Comparison of ENCODE assay signal across 1 cellular context in the genomic region with DNA sequence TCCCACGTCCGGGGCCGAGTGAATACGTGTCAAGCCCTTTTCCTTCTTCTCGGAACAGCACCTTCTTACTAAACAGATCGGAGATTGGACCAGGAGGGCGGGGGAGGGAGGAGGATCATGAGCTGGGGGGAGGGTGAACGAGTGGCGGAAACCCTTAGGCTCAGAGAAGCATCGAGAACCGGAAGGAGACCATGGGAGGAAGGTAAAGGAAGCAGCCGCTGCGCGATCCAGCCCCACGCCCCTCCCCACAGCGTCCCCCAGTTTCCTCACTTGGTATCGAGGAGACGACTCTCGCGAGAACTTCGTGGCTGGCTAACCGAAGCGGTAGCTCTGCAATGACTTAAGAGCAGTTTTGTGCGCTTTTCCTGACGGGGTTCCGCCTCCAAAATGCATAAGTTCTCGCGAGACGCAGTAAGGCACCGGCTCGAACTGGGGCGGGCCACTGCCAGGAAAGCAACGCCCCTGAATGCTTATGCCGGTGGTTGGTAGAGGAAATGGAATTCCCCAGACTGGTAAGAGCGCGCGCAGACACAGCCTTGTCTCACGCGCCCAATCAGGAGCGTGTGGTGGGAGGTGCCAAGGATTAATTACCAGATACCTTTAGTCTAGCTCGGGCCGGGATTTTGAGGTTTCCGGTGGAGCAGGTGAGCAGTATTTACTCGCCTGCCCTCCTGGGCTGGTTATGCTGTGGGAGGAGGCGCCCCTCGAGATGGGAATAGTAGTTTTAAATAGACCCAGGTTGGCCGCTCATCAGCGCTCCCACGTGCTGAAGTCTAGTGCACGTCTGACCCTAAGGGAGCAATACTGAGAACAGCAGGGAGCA.
TF ChIP-seq lines count a peak whose summit lies in the region.

No MANE protein-coding gene starts in this region.

TF ChIP-seq in HEK293, 187 proteins besides CTCF, POLR2A, EP300 and RAD21 (continued from another document and continues in another):
- no peak; the same call in none of the 2 replicates for TF ChIP-seq EGR2 (tag by site-specific recombination; IDR thresholded peaks at IDR 0.05; ENCODE audit: low read depth)
- TF ChIP-seq ZNF830 (tag by site-specific recombination; IDR thresholded peaks at IDR 0.05; ENCODE audit: low read depth) = no peak
- no peak for TF ChIP-seq ZNF585B (tag by site-specific recombination; IDR thresholded peaks at IDR 0.05)
- TF ChIP-seq, protein P1, sequence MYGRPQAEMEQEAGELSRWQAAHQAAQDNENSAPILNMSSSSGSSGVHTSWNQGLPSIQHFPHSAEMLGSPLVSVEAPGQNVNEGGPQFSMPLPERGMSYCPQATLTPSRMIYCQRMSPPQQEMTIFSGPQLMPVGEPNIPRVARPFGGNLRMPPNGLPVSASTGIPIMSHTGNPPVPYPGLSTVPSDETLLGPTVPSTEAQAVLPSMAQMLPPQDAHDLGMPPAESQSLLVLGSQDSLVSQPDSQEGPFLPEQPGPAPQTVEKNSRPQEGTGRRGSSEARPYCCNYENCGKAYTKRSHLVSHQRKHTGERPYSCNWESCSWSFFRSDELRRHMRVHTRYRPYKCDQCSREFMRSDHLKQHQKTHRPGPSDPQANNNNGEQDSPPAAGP (tag by site-specific recombination; IDR thresholded peaks at IDR 0.05) = no peak; the same call in 1 of the 2 replicates
- no peak for TF ChIP-seq ZNF624 (tag by site-specific recombination; IDR thresholded peaks at IDR 0.05)
- TF ChIP-seq, protein P2, sequence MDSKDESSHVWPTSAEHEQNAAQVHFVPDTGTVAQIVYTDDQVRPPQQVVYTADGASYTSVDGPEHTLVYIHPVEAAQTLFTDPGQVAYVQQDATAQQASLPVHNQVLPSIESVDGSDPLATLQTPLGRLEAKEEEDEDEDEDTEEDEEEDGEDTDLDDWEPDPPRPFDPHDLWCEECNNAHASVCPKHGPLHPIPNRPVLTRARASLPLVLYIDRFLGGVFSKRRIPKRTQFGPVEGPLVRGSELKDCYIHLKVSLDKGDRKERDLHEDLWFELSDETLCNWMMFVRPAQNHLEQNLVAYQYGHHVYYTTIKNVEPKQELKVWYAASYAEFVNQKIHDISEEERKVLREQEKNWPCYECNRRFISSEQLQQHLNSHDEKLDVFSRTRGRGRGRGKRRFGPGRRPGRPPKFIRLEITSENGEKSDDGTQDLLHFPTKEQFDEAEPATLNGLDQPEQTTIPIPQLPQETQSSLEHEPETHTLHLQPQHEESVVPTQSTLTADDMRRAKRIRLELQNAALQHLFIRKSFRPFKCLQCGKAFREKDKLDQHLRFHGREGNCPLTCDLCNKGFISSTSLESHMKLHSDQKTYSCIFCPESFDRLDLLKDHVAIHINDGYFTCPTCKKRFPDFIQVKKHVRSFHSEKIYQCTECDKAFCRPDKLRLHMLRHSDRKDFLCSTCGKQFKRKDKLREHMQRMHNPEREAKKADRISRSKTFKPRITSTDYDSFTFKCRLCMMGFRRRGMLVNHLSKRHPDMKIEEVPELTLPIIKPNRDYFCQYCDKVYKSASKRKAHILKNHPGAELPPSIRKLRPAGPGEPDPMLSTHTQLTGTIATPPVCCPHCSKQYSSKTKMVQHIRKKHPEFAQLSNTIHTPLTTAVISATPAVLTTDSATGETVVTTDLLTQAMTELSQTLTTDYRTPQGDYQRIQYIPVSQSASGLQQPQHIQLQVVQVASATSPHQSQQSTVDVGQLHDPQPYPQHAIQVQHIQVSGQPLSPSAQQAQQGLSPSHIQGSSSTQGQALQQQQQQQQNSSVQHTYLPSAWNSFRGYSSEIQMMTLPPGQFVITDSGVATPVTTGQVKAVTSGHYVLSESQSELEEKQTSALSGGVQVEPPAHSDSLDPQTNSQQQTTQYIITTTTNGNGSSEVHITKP (tag by site-specific recombination; IDR thresholded peaks at IDR 0.05) = peak; percentile 87
- TF ChIP-seq, protein P3, sequence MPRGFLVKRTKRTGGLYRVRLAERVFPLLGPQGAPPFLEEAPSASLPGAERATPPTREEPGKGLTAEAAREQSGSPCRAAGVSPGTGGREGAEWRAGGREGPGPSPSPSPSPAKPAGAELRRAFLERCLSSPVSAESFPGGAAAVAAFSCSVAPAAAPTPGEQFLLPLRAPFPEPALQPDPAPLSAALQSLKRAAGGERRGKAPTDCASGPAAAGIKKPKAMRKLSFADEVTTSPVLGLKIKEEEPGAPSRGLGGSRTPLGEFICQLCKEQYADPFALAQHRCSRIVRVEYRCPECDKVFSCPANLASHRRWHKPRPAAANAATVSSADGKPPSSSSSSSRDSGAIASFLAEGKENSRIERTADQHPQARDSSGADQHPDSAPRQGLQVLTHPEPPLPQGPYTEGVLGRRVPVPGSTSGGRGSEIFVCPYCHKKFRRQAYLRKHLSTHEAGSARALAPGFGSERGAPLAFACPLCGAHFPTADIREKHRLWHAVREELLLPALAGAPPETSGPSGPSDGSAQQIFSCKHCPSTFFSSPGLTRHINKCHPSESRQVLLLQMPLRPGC (tag by site-specific recombination; IDR thresholded peaks at IDR 0.05) = peak; percentile 80
- TF ChIP-seq, protein P4, sequence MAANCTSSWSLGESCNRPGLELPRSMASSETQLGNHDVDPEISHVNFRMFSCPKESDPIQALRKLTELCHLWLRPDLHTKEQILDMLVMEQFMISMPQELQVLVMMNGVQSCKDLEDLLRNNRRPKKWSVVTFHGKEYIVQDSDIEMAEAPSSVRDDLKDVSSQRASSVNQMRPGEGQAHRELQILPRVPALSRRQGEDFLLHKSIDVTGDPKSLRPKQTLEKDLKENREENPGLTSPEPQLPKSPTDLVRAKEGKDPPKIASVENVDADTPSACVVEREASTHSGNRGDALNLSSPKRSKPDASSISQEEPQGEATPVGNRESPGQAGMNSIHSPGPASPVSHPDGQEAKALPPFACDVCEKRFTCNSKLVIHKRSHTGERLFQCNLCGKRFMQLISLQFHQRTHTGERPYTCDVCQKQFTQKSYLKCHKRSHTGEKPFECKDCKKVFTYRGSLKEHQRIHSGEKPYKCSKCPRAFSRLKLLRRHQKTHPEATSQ (tag by site-specific recombination; IDR thresholded peaks at IDR 0.05) = no peak
- TF ChIP-seq, protein P5, sequence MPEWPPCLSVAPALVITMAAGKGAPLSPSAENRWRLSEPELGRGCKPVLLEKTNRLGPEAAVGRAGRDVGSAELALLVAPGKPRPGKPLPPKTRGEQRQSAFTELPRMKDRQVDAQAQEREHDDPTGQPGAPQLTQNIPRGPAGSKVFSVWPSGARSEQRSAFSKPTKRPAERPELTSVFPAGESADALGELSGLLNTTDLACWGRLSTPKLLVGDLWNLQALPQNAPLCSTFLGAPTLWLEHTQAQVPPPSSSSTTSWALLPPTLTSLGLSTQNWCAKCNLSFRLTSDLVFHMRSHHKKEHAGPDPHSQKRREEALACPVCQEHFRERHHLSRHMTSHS (tag by site-specific recombination; IDR thresholded peaks at IDR 0.05) = no peak
- TF ChIP-seq, protein P6, sequence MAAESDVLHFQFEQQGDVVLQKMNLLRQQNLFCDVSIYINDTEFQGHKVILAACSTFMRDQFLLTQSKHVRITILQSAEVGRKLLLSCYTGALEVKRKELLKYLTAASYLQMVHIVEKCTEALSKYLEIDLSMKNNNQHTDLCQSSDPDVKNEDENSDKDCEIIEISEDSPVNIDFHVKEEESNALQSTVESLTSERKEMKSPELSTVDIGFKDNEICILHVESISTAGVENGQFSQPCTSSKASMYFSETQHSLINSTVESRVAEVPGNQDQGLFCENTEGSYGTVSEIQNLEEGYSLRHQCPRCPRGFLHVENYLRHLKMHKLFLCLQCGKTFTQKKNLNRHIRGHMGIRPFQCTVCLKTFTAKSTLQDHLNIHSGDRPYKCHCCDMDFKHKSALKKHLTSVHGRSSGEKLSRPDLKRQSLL (tag by site-specific recombination; IDR thresholded peaks at IDR 0.05) = no peak; the same call in 1 of the 2 replicates
- TF ChIP-seq ZFP3 (tag by site-specific recombination; IDR thresholded peaks at IDR 0.05; ENCODE audit: low read depth) = no peak
- no peak for TF ChIP-seq ZNF660 (tag by site-specific recombination; IDR thresholded peaks at IDR 0.05)
- TF ChIP-seq ZBTB48 (tag by site-specific recombination; IDR thresholded peaks at IDR 0.05) = peak; percentile 82
- no peak for TF ChIP-seq ZNF239 (tag by site-specific recombination; IDR thresholded peaks at IDR 0.05)
- peak; percentile 11; the same call in 1 of the 2 replicates for TF ChIP-seq ZXDB (tag by site-specific recombination; IDR thresholded peaks at IDR 0.05)
- TF ChIP-seq ZNF670 (tag by site-specific recombination; IDR thresholded peaks at IDR 0.05; ENCODE audit: low read depth) = no peak
- TF ChIP-seq ZNF423 (tag by site-specific recombination; IDR thresholded peaks at IDR 0.05) = peak; percentile 21; the same call in 1 of the 2 replicates
- TF ChIP-seq ZFP37 (tag by site-specific recombination; IDR thresholded peaks at IDR 0.05) = peak; percentile 49; the same call in 1 of the 2 replicates
- TF ChIP-seq, protein P7, sequence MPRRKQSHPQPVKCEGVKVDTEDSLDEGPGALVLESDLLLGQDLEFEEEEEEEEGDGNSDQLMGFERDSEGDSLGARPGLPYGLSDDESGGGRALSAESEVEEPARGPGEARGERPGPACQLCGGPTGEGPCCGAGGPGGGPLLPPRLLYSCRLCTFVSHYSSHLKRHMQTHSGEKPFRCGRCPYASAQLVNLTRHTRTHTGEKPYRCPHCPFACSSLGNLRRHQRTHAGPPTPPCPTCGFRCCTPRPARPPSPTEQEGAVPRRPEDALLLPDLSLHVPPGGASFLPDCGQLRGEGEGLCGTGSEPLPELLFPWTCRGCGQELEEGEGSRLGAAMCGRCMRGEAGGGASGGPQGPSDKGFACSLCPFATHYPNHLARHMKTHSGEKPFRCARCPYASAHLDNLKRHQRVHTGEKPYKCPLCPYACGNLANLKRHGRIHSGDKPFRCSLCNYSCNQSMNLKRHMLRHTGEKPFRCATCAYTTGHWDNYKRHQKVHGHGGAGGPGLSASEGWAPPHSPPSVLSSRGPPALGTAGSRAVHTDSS (tag by site-specific recombination; IDR thresholded peaks at IDR 0.05) = no peak
- TF ChIP-seq GLIS1 (tag by site-specific recombination; IDR thresholded peaks at IDR 0.05) = peak; percentile 51
- TF ChIP-seq YY2 (tag by site-specific recombination; IDR thresholded peaks at IDR 0.05) = no peak; the same call in 1 of the 2 replicates
- TF ChIP-seq SP2 (tag by site-specific recombination; IDR thresholded peaks at IDR 0.05) = peak; percentile 86
- TF ChIP-seq, protein P8, sequence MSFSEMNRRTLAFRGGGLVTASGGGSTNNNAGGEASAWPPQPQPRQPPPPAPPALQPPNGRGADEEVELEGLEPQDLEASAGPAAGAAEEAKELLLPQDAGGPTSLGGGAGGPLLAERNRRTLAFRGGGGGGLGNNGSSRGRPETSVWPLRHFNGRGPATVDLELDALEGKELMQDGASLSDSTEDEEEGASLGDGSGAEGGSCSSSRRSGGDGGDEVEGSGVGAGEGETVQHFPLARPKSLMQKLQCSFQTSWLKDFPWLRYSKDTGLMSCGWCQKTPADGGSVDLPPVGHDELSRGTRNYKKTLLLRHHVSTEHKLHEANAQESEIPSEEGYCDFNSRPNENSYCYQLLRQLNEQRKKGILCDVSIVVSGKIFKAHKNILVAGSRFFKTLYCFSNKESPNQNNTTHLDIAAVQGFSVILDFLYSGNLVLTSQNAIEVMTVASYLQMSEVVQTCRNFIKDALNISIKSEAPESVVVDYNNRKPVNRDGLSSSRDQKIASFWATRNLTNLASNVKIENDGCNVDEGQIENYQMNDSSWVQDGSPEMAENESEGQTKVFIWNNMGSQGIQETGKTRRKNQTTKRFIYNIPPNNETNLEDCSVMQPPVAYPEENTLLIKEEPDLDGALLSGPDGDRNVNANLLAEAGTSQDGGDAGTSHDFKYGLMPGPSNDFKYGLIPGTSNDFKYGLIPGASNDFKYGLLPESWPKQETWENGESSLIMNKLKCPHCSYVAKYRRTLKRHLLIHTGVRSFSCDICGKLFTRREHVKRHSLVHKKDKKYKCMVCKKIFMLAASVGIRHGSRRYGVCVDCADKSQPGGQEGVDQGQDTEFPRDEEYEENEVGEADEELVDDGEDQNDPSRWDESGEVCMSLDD (tag by site-specific recombination; IDR thresholded peaks at IDR 0.05) = no peak
- TF ChIP-seq ZNF24 (tag by site-specific recombination; IDR thresholded peaks at IDR 0.05) = peak; percentile 27
- TF ChIP-seq, protein P9, sequence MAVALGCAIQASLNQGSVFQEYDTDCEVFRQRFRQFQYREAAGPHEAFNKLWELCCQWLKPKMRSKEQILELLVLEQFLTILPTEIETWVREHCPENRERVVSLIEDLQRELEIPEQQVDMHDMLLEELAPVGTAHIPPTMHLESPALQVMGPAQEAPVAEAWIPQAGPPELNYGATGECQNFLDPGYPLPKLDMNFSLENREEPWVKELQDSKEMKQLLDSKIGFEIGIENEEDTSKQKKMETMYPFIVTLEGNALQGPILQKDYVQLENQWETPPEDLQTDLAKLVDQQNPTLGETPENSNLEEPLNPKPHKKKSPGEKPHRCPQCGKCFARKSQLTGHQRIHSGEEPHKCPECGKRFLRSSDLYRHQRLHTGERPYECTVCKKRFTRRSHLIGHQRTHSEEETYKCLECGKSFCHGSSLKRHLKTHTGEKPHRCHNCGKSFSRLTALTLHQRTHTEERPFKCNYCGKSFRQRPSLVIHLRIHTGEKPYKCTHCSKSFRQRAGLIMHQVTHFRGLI (tag by site-specific recombination; IDR thresholded peaks at IDR 0.05) = peak; percentile 87; the same call in 1 of the 2 replicates
- TF ChIP-seq, protein P10, sequence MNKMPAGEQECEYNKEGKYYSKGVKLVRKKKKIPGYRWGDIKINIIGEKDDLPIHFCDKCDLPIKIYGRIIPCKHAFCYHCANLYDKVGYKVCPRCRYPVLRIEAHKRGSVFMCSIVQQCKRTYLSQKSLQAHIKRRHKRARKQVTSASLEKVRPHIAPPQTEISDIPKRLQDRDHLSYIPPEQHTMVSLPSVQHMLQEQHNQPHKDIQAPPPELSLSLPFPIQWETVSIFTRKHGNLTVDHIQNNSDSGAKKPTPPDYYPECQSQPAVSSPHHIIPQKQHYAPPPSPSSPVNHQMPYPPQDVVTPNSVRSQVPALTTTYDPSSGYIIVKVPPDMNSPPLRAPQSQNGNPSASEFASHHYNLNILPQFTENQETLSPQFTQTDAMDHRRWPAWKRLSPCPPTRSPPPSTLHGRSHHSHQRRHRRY (tag by site-specific recombination; IDR thresholded peaks at IDR 0.05) = no peak
- TF ChIP-seq, protein P11, sequence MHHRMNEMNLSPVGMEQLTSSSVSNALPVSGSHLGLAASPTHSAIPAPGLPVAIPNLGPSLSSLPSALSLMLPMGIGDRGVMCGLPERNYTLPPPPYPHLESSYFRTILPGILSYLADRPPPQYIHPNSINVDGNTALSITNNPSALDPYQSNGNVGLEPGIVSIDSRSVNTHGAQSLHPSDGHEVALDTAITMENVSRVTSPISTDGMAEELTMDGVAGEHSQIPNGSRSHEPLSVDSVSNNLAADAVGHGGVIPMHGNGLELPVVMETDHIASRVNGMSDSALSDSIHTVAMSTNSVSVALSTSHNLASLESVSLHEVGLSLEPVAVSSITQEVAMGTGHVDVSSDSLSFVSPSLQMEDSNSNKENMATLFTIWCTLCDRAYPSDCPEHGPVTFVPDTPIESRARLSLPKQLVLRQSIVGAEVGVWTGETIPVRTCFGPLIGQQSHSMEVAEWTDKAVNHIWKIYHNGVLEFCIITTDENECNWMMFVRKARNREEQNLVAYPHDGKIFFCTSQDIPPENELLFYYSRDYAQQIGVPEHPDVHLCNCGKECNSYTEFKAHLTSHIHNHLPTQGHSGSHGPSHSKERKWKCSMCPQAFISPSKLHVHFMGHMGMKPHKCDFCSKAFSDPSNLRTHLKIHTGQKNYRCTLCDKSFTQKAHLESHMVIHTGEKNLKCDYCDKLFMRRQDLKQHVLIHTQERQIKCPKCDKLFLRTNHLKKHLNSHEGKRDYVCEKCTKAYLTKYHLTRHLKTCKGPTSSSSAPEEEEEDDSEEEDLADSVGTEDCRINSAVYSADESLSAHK (tag by site-specific recombination; IDR thresholded peaks at IDR 0.05) = peak; percentile 90
- TF ChIP-seq ZNF561 (tag by site-specific recombination; IDR thresholded peaks at IDR 0.05; ENCODE audit: borderline replicate concordance) = no peak; the same call in 1 of the 2 replicates
- no peak for TF ChIP-seq ZNF530 (tag by site-specific recombination; IDR thresholded peaks at IDR 0.05; ENCODE audit: low read depth)
- TF ChIP-seq TRIM28 (IDR thresholded peaks at IDR 0.05; ENCODE audit: borderline replicate concordance, low read length) = peak; percentile 89
- TF ChIP-seq SP3 (tag by site-specific recombination; IDR thresholded peaks at IDR 0.05) = peak; percentile 65
- peak; percentile 21; the same call in 1 of the 2 replicates for TF ChIP-seq IKZF3 (tag by site-specific recombination; IDR thresholded peaks at IDR 0.05)
